Comparison of ENCODE assay signal across 21 cellular contexts in genomic region chr1:232917053-232917452, GRCh38.
"Had no signal": no experiment of that assay in that cellular context is flagged by ENCODE, and none has a peak within 500 bp of the region (broad histone marks: within the 10 kb centered on the region; RNA-seq: fewer than 3 reads in every experiment).

No MANE protein-coding gene starts in this region.

- H3K27ac Mint-ChIP-seq: activated CD8-positive, alpha-beta T cell treated with anti-CD3 and anti-CD28 coated beads, Interleukin-2, amount 10 ng/mL, durations not matched to agents 7 days and 5 days; activated naive CD8-positive, alpha-beta T cell treated with anti-CD3 and anti-CD28 coated beads for 36 hours; mesothelial cell of epicardium; neural progenitor cell; stimulated activated memory B cell treated with anti-CD40 and anti-IgM and Interleukin-4, amounts not matched to agents 10 μg/mL and 1 μg/mL and 100 μg/mL, for 72 hours had no signal

- ATAC-seq: activated CD8-positive, alpha-beta T cell treated with anti-CD3 and anti-CD28 coated beads, Interleukin-2, amount 10 ng/mL, durations not matched to agents 7 days and 5 days; left ventricle myocardium superior; naive thymus-derived CD8-positive, alpha-beta T cell; stimulated activated memory B cell treated with anti-CD40 and anti-IgM and Interleukin-4, amounts not matched to agents 10 μg/mL and 1 μg/mL and 100 μg/mL, for 72 hours had no signal

- DNase-seq: activated CD4-positive, alpha-beta T cell treated with anti-CD3 and anti-CD28 coated beads for 1 hour; activated CD4-positive, alpha-beta T cell treated with anti-CD3 and anti-CD28 coated beads, Interleukin-2, amount 50 U/mL, for 1 hour; activated CD8-positive, alpha-beta T cell treated with anti-CD3 and anti-CD28 coated beads, Interleukin-2, amount 10 ng/mL, durations not matched to agents 7 days and 5 days; activated naive CD4-positive, alpha-beta T cell treated with Interleukin-2 at 50 U/mL for 16 hours; activated naive CD8-positive, alpha-beta T cell treated with anti-CD3 and anti-CD28 coated beads for 36 hours; colonic mucosa; dorsolateral prefrontal cortex; hippocampal formation; left ventricle myocardium superior; mammary epithelial cell; naive thymus-derived CD8-positive, alpha-beta T cell; sigmoid colon; stimulated activated CD4-positive, alpha-beta T cell treated with anti-CD3 and anti-CD28 coated beads, Interleukin-15, amount 100 ng/mL, for 24 hours; testis; trophoblast cell had no signal

- H3K9me3 Mint-ChIP-seq: activated naive CD8-positive, alpha-beta T cell treated with anti-CD3 and anti-CD28 coated beads for 36 hours; stimulated activated memory B cell treated with anti-CD40 and anti-IgM and Interleukin-4, amounts not matched to agents 10 μg/mL and 1 μg/mL and 100 μg/mL, for 72 hours had no signal

- FAIRE-seq: astrocyte, frontal cortex, TTC549 had no signal

- H3K4me3 Mint-ChIP-seq: activated CD8-positive, alpha-beta T cell treated with anti-CD3 and anti-CD28 coated beads, Interleukin-2, amount 10 ng/mL, durations not matched to agents 7 days and 5 days; activated naive CD8-positive, alpha-beta T cell treated with anti-CD3 and anti-CD28 coated beads for 36 hours; mesothelial cell of epicardium; naive thymus-derived CD8-positive, alpha-beta T cell; neural progenitor cell; stimulated activated memory B cell treated with anti-CD40 and anti-IgM and Interleukin-4, amounts not matched to agents 10 μg/mL and 1 μg/mL and 100 μg/mL, for 72 hours had no signal

- H3K4me1 Mint-ChIP-seq: neural progenitor cell; stimulated activated memory B cell treated with anti-CD40 and anti-IgM and Interleukin-4, amounts not matched to agents 10 μg/mL and 1 μg/mL and 100 μg/mL, for 72 hours had no signal

- H3K36me3 Mint-ChIP-seq: activated naive CD8-positive, alpha-beta T cell treated with anti-CD3 and anti-CD28 coated beads for 36 hours; mesothelial cell of epicardium; naive thymus-derived CD8-positive, alpha-beta T cell; stimulated activated memory B cell treated with anti-CD40 and anti-IgM and Interleukin-4, amounts not matched to agents 10 μg/mL and 1 μg/mL and 100 μg/mL, for 72 hours had no signal
